Comparison of ENCODE assay signal across 8 cellular contexts in genomic region chr17:8119575-8120519, GRCh38. TPM values are rescaled to one million over a fixed set of nuclear protein-coding genes. Genes with fewer than 3 reads are reported as not detected.
DNase-seq lines count a peak whose midpoint lies in the region; ATAC-seq and TF ChIP-seq lines count a peak whose summit lies in the region.

No MANE protein-coding gene starts in this region.

- TF ChIP-seq POLR2A in esophagus muscularis mucosa (IDR thresholded peaks at IDR 0.05; ENCODE audit: low read depth), result no peak

- POLR2A ChIA-PET in OCI-LY7 (lab: Charles Lee), result interaction anchor here (0.6 to 1.8 kb wide), 7 partner anchors 18 to 234 kb away, joined by 3 to 7 read pairs (median 5); partner anchors contain the start of genes AURKB and SLC25A35

- H3K9me3 Mint-ChIP-seq in naive B cell, result peaks cover 0 to 8% (median 2%) of the 10 kb centered on the region in 7 donors
- H3K9me3 Mint-ChIP-seq in stimulated activated effector memory CD8-positive, alpha-beta T cell treated with anti-CD3 and anti-CD28 coated beads, Interleukin-12 subunit alpha, Interleukin-12 subunit beta, amount 100 ng/mL, for 72 hours, result no peaks in the 10 kb centered on the region

- H3K27ac Mint-ChIP-seq in naive B cell, result peak overlapping the region; percentile 93 to 100 (median 100)
- H3K27ac Mint-ChIP-seq in stimulated activated effector memory CD8-positive, alpha-beta T cell treated with anti-CD3 and anti-CD28 coated beads, Interleukin-12 subunit alpha, Interleukin-12 subunit beta, amount 100 ng/mL, for 72 hours, result peak overlapping the region; percentile 100

- H3K27ac ChIP-seq in OCI-LY7 (ENCODE audit: low read depth, low read length, poor library complexity, severe bottlenecking) (peak overlapping the region; percentile 79), esophagus muscularis mucosa (replicated peaks in 1 of 4) (peak overlapping the region; percentile 72 to 86 (median 80))

- no TSS peak for BruUV-seq in OCI-LY7 (replicated peaks; lab: Mats Ljungman, UMichigan)

- no peak for TF ChIP-seq CTCF in OCI-LY7 (conservative IDR thresholded peaks at IDR 0.05; ENCODE audit: low read length)
- TF ChIP-seq CTCF in esophagus muscularis mucosa (IDR thresholded peaks at IDR 0.05), result no peak

- 0 out of 2 replicates have a peak, but pooled peaks cover 2% of the 10 kb centered on the region for H4K20me1 ChIP-seq in OCI-LY7 (ENCODE audit: insufficient read depth, low read length)

- H3K4me1 Mint-ChIP-seq in naive B cell, result peaks cover 63 to 64% (median 63%) of the 10 kb centered on the region in 3 donors
- peaks cover 66% of the 10 kb centered on the region for H3K4me1 Mint-ChIP-seq in stimulated activated effector memory CD8-positive, alpha-beta T cell treated with anti-CD3 and anti-CD28 coated beads, Interleukin-12 subunit alpha, Interleukin-12 subunit beta, amount 100 ng/mL, for 72 hours

- H3K9me3 ChIP-seq in OCI-LY7 (ENCODE audit: low read length) (no peaks in the 10 kb centered on the region), esophagus muscularis mucosa (no peaks in the 10 kb centered on the region)

- peak; percentile 52 for ATAC-seq in GM18870 (IDR thresholded peaks at IDR 0.05; ENCODE audit: unreplicated experiment)
- ATAC-seq in naive B cell (ENCODE audit: low read depth in 2 of 2), result peak; percentile 66 to 69
- peak; percentile 42 for ATAC-seq in stimulated activated effector memory CD8-positive, alpha-beta T cell treated with anti-CD3 and anti-CD28 coated beads, Interleukin-12 subunit alpha, Interleukin-12 subunit beta, amount 100 ng/mL, for 72 hours

- H3K36me3 ChIP-seq in OCI-LY7 (ENCODE audit: insufficient read depth, low read length), result no peaks in the 10 kb centered on the region
- H3K36me3 ChIP-seq in esophagus muscularis mucosa, result no peaks in the 10 kb centered on the region

- H3K4me1 ChIP-seq in OCI-LY7 (ENCODE audit: insufficient read depth, low read length, poor library complexity, severe bottlenecking) (peaks cover 49% of the 10 kb centered on the region), esophagus muscularis mucosa (peaks cover 63 to 71% (median 68%) of the 10 kb centered on the region in 4 donors)

- no peaks in the 10 kb centered on the region for H3K9me2 ChIP-seq in OCI-LY7 (ENCODE audit: insufficient read depth, low read length)

- H3K4me2 ChIP-seq in OCI-LY7 (ENCODE audit: low read length), result peak overlapping the region; percentile 98

- DNase-seq in ACHN (peak; percentile 95), HuH-7.5 (ENCODE audit: low spot score) (peak; percentile 62), OCI-LY7 (ENCODE audit: low spot score) (peak; percentile 92), activated T-cell treated with anti-CD3 and anti-CD28 coated beads for 48 hours (ENCODE audit: low read depth) (peak; percentile 86), esophagus muscularis mucosa (ENCODE audit: extremely low spot score) (peak; percentile 96), naive B cell (peak; percentile 89)
- DNase-seq in stimulated activated effector memory CD8-positive, alpha-beta T cell treated with anti-CD3 and anti-CD28 coated beads, Interleukin-12 subunit alpha, Interleukin-12 subunit beta, amount 100 ng/mL, for 72 hours (ENCODE audit: low spot score in 2 of 2), result peak; percentile 85 to 98

- no peak for TF ChIP-seq EP300 in esophagus muscularis mucosa (IDR thresholded peaks at IDR 0.05)

- peak overlapping the region; percentile 53 for H2AFZ ChIP-seq in OCI-LY7 (ENCODE audit: low read length)

- peak overlapping the region; percentile 91 to 98 (median 96) for H3K4me3 Mint-ChIP-seq in naive B cell
- peak overlapping the region; percentile 82 for H3K4me3 Mint-ChIP-seq in stimulated activated effector memory CD8-positive, alpha-beta T cell treated with anti-CD3 and anti-CD28 coated beads, Interleukin-12 subunit alpha, Interleukin-12 subunit beta, amount 100 ng/mL, for 72 hours

- H3K4me3 ChIP-seq in OCI-LY7 (ENCODE audit: low read depth, low read length, poor library complexity, severe bottlenecking), result peak overlapping the region; percentile 79
- H3K4me3 ChIP-seq in esophagus muscularis mucosa, result peak overlapping the region; percentile 57 to 79 (median 62)

- H3K79me2 ChIP-seq in OCI-LY7 (ENCODE audit: insufficient read depth, low read depth, low read length), result no peaks in the 10 kb centered on the region

- CTCF ChIA-PET in OCI-LY7 (lab: Charles Lee; ENCODE audit: unreplicated experiment), result interaction anchor here (0.5 to 1.9 kb wide), 8 partner anchors 10 to 321 kb away, joined by 3 to 6 read pairs (median 4); no protein-coding TSS in a partner anchor

- peaks cover 10 to 74% (median 55%) of the 10 kb centered on the region in 4 donors for H3K27me3 ChIP-seq in esophagus muscularis mucosa

- in situ Hi-C loops in ACHN (cut with HindIII; ENCODE audit: low pct_ligation_motif_present, low pct_unique_long_range_greater_than_20kb, low sequenced_read_pairs), result no loop called here

- no peaks in the 10 kb centered on the region for H3K36me3 Mint-ChIP-seq in naive B cell
- peaks cover 50% of the 10 kb centered on the region for H3K36me3 Mint-ChIP-seq in stimulated activated effector memory CD8-positive, alpha-beta T cell treated with anti-CD3 and anti-CD28 coated beads, Interleukin-12 subunit alpha, Interleukin-12 subunit beta, amount 100 ng/mL, for 72 hours

- WGBS in esophagus muscularis mucosa, result under 1% methylated on average over 21 of the region's 28 CpGs

- peaks cover 44 to 78% (median 47%) of the 10 kb centered on the region in 3 donors for H3K27me3 Mint-ChIP-seq in naive B cell

- intact Hi-C loops in OCI-LY7 (cut with micrococcal nuclease; ENCODE audit: unreplicated experiment) (loop anchor here (1.0 to 5.0 kb wide), 9 partner anchors 19 to 283 kb away; partner anchors contain the start of genes CHD3 and RANGRF), esophagus muscularis mucosa (cut with DNase I) (loop anchor here (2.0 to 5.0 kb wide), 2 partner anchors 38 to 67 kb away; no protein-coding TSS in a partner anchor)

RNA-seq across cellular contexts. Expression of gene ALOXE3, which starts 1.5 kb away (rescaled TPM):
- not detected in 2 replicates for total RNA-seq in OCI-LY7 (2014; rRNA removed; shearing (Covaris generic))
- total RNA-seq in OCI-LY7 (2022) (0.10 TPM in 1 of 2 replicates, not detected in the other), esophagus muscularis mucosa (not detected)
- polyA plus RNA-seq in naive B cell (ENCODE audit: low read depth in 6 of 6), result not detected

RNA-seq across cellular contexts. Expression of gene HES7, which starts 4.1 kb away (rescaled TPM):
- 0.44 and 0.75 TPM in 2 replicates for total RNA-seq in OCI-LY7 (2014; rRNA removed; shearing (Covaris generic))
- 4.6 and 5.8 TPM in 2 replicates for total RNA-seq in OCI-LY7 (2022)
- 1 to 10 TPM in 1 of 4 donors, not detected in 3; 1.4 TPM for total RNA-seq in esophagus muscularis mucosa
- not detected for polyA plus RNA-seq in naive B cell (ENCODE audit: low read depth in 6 of 6)

RNA-seq across cellular contexts. Expression of gene ALOX12B, which starts 32.3 kb away (rescaled TPM):
- 2.0 TPM in 1 of 2 replicates, not detected in the other for total RNA-seq in OCI-LY7 (2014; rRNA removed; shearing (Covaris generic))
- 4.5 and 5.3 TPM in 2 replicates for total RNA-seq in OCI-LY7 (2022)
- total RNA-seq in esophagus muscularis mucosa, result not detected
- polyA plus RNA-seq in naive B cell (ENCODE audit: low read depth in 6 of 6), result 1 to 10 TPM in 2 of 6 donors, under 1 TPM in 2, not detected in 2; 0.45 to 2.4 (median 1.1) TPM

RNA-seq across cellular contexts. Expression of gene PER1, which starts 32.4 kb away (rescaled TPM):
- 13.9 and 15.4 TPM in 2 replicates for total RNA-seq in OCI-LY7 (2014; rRNA removed; shearing (Covaris generic))
- total RNA-seq in OCI-LY7 (2022) (38.0 and 48.0 TPM in 2 replicates), esophagus muscularis mucosa (100 to 1,000 TPM; 127 to 263 (median 168) TPM)
- 10 to 100 TPM in 5 of 6 donors, 1 to 10 TPM in 1; 4.5 to 20.9 (median 13.5) TPM for polyA plus RNA-seq in naive B cell (ENCODE audit: low read depth in 6 of 6)

RNA-seq across cellular contexts. Expression of gene VAMP2, which starts 42.9 kb away (rescaled TPM):
- total RNA-seq in OCI-LY7 (2014; rRNA removed; shearing (Covaris generic)), result 10.4 and 21.2 TPM in 2 replicates
- 40.9 and 45.1 TPM in 2 replicates for total RNA-seq in OCI-LY7 (2022)
- 10 to 100 TPM; 23.7 to 36.4 (median 33.0) TPM for total RNA-seq in esophagus muscularis mucosa
- polyA plus RNA-seq in naive B cell (ENCODE audit: low read depth in 6 of 6), result 10 to 100 TPM; 37.8 to 89.1 (median 65.9) TPM

Comparison
In these comparisons a context has a peak if more than half of its experiments do, and no peak if none do; other contexts are left out.
1. Peak in every context shown above with its lines: DNase-seq, ATAC-seq, H3K4me3 ChIP-seq and H3K27ac ChIP-seq.